In the genomic region with DNA sequence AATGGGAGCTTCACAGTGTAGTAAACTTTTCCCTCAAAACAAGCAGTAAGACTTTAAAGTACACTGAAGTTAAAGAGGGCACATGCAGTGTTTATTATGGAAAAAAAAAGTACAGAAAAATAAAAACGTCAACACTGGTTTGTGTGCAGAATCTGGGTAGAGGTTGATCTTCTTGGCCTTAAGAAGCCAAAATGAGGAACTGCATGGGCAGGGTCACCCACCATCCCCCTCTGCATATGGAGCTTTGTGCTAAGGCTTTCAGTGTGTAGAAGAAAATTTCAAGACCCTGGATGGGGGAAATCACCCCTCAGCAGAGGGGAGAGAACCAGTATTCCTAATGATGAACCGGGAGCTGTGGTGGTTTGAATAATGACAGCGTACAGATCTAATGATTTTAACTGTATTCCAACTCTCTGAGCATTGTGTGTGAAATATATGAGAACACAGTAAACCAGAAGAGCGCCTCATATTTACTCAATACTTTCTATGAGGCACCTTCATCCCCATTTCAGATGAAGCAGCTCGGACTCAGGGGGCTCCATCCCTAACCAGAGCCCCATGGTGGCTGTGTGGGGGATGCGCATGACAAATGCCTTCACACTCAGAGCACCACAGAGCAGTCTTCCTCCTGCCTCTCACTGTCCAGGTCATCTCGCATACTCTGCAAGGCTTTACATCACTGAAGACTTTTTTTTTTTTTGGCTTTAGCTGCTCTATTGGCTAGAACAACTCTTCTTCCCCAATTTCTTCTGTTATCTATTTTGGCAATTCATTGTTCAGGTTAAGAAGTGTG, we compare ENCODE assay signal across 1 cellular context.
TF ChIP-seq lines count a peak whose summit lies in the region.

No MANE protein-coding gene starts in this region.

TF ChIP-seq in HepG2, 621 proteins besides CTCF, POLR2A, EP300 and RAD21:
- no peak for TF ChIP-seq ZMYM3 (CRISPR knock-in tag; IDR thresholded peaks at IDR 0.05)
- TF ChIP-seq, protein P1, sequence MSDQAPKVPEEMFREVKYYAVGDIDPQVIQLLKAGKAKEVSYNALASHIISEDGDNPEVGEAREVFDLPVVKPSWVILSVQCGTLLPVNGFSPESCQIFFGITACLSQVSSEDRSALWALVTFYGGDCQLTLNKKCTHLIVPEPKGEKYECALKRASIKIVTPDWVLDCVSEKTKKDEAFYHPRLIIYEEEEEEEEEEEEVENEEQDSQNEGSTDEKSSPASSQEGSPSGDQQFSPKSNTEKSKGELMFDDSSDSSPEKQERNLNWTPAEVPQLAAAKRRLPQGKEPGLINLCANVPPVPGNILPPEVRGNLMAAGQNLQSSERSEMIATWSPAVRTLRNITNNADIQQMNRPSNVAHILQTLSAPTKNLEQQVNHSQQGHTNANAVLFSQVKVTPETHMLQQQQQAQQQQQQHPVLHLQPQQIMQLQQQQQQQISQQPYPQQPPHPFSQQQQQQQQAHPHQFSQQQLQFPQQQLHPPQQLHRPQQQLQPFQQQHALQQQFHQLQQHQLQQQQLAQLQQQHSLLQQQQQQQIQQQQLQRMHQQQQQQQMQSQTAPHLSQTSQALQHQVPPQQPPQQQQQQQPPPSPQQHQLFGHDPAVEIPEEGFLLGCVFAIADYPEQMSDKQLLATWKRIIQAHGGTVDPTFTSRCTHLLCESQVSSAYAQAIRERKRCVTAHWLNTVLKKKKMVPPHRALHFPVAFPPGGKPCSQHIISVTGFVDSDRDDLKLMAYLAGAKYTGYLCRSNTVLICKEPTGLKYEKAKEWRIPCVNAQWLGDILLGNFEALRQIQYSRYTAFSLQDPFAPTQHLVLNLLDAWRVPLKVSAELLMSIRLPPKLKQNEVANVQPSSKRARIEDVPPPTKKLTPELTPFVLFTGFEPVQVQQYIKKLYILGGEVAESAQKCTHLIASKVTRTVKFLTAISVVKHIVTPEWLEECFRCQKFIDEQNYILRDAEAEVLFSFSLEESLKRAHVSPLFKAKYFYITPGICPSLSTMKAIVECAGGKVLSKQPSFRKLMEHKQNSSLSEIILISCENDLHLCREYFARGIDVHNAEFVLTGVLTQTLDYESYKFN (CRISPR knock-in tag; conservative IDR thresholded peaks at IDR 0.05), result no peak
